ENCODE assay signal across 13 cellular contexts in genomic region chr2:239348563-239349447, GRCh38. TPM values are rescaled to one million over a fixed set of nuclear protein-coding genes. Genes with fewer than 3 reads are reported as not detected.
DNase-seq lines count a peak whose midpoint lies in the region; ATAC-seq and TF ChIP-seq lines count a peak whose summit lies in the region.
"Had no signal": no experiment of that assay in that cellular context is flagged by ENCODE, and none has a peak within 500 bp of the region (broad histone marks: within the 10 kb centered on the region; RNA-seq: fewer than 3 reads in every experiment).

No MANE protein-coding gene starts in this region.

- H3K27ac Mint-ChIP-seq in nephron: peak overlapping the region in 2 of 3 experiments; percentile 22 to 67
- no peak overlapping the region for H3K27ac Mint-ChIP-seq in CD14-positive monocyte
- H3K27ac Mint-ChIP-seq: activated B cell treated with CpG ODN at 0.5 μM for 24 hours; effector memory CD8-positive, alpha-beta T cell; stimulated activated naive CD8-positive, alpha-beta T cell treated with anti-CD3 and anti-CD28 coated beads, Interleukin-15, Interleukin-2, amounts not matched to agents 100 ng/mL and 50 ng/mL, for 24 hours had no signal

- H3K4me3 ChIP-seq in RWPE2 (ENCODE audit: severe bottlenecking): no peak overlapping the region
- H3K4me3 ChIP-seq in fibroblast of mammary gland (ENCODE audit: control insufficient read depth, low read depth, low read length): no peak overlapping the region

- peaks cover 6% of the 10 kb centered on the region for H3K4me1 Mint-ChIP-seq in nephron
- peaks cover 2% of the 10 kb centered on the region for H3K4me1 Mint-ChIP-seq in CD14-positive monocyte
- H3K4me1 Mint-ChIP-seq: activated B cell treated with CpG ODN at 0.5 μM for 24 hours had no signal

- peak overlapping the region; percentile 18 for H3K27ac ChIP-seq in RWPE2 (ENCODE audit: poor library complexity, severe bottlenecking)

- H3K9me3 ChIP-seq in RWPE2 (ENCODE audit: severe bottlenecking): no peaks in the 10 kb centered on the region

- H3K27me3 Mint-ChIP-seq in nephron (ENCODE audit: low read depth) (no peaks in the 10 kb centered on the region), CD14-positive monocyte (ENCODE audit: low read depth in 3 of 3) (no peaks in the 10 kb centered on the region)
- H3K27me3 Mint-ChIP-seq: activated B cell treated with CpG ODN at 0.5 μM for 24 hours; effector memory CD8-positive, alpha-beta T cell; stimulated activated naive CD8-positive, alpha-beta T cell treated with anti-CD3 and anti-CD28 coated beads, Interleukin-15, Interleukin-2, amounts not matched to agents 100 ng/mL and 50 ng/mL, for 24 hours had no signal

- no peaks in the 10 kb centered on the region for H3K27me3 ChIP-seq in RWPE2 (ENCODE audit: insufficient read depth, poor library complexity, severe bottlenecking)

- H3K9me3 Mint-ChIP-seq in nephron (peaks cover under 1% of the 10 kb centered on the region), CD14-positive monocyte (peaks cover 0 to 2% (median 0%) of the 10 kb centered on the region in 7 donors)
- H3K9me3 Mint-ChIP-seq: effector memory CD8-positive, alpha-beta T cell; stimulated activated naive CD8-positive, alpha-beta T cell treated with anti-CD3 and anti-CD28 coated beads, Interleukin-15, Interleukin-2, amounts not matched to agents 100 ng/mL and 50 ng/mL, for 24 hours had no signal

- peaks cover 22% of the 10 kb centered on the region for H3K36me3 Mint-ChIP-seq in nephron (ENCODE audit: low read depth)
- peaks cover 48 to 49% of the 10 kb centered on the region in 2 donors for H3K36me3 Mint-ChIP-seq in CD14-positive monocyte

- peaks cover 4% of the 10 kb centered on the region; the same call in 1 of the 2 replicates for H3K36me3 ChIP-seq in RWPE2 (ENCODE audit: low read depth)

- intact Hi-C loops in CD14-positive monocyte (cut with micrococcal nuclease): no loop called here

- TF ChIP-seq CTCF in RWPE2 (IDR thresholded peaks at IDR 0.05; ENCODE audit: poor library complexity, severe bottlenecking) (no peak), fibroblast of mammary gland (conservative IDR thresholded peaks at IDR 0.05; ENCODE audit: control insufficient read depth, insufficient read depth, low read depth, low read length) (no peak), nephron (IDR thresholded peaks at IDR 0.05; ENCODE audit: unreplicated experiment in 3 of 3) (no peak), CD14-positive monocyte (IDR thresholded peaks at IDR 0.05) (no peak)

- no peak for DNase-seq in RWPE2 (ENCODE audit: low spot score)
- peak; percentile 13 for DNase-seq in fibroblast of mammary gland (ENCODE audit: low read depth)
- peak; percentile 55 for DNase-seq in ureter (ENCODE audit: low spot score)
- no peak for DNase-seq in NCI-H526 treated with DMSO at 0.1 percent for 48 hours (lab: John Stamatoyannopoulos, UW)
- no peak for DNase-seq in CD14-positive monocyte (ENCODE audit: low spot score)
- DNase-seq: activated B cell treated with CpG ODN at 0.5 μM for 24 hours; activated T-cell treated with anti-CD3 and anti-CD28 coated beads, Interleukin-2, amount 50 U/mL, for 1 hour; effector memory CD8-positive, alpha-beta T cell; NCI-H345; stimulated activated CD4-positive, alpha-beta T cell treated with anti-CD3 and anti-CD28 coated beads, Interleukin-2, amount 100 ng/mL, for 48 hours had no signal

- ATAC-seq in RWPE2 (ENCODE audit: low read depth) (no peak), GM18861 (IDR thresholded peaks at IDR 0.05; ENCODE audit: unreplicated experiment) (no peak)
- ATAC-seq: effector memory CD8-positive, alpha-beta T cell had no signal

- no peaks in the 10 kb centered on the region for H3K4me1 ChIP-seq in RWPE2 (ENCODE audit: insufficient read depth, poor library complexity, severe bottlenecking)

- H3K4me3 Mint-ChIP-seq in nephron (no peak overlapping the region), CD14-positive monocyte (no peak overlapping the region)
- H3K4me3 Mint-ChIP-seq: activated B cell treated with CpG ODN at 0.5 μM for 24 hours; effector memory CD8-positive, alpha-beta T cell; stimulated activated naive CD8-positive, alpha-beta T cell treated with anti-CD3 and anti-CD28 coated beads, Interleukin-15, Interleukin-2, amounts not matched to agents 100 ng/mL and 50 ng/mL, for 24 hours had no signal

RNA-seq across cellular contexts. Expression of gene HDAC4, which starts 52.0 kb away (rescaled TPM):
- total RNA-seq in ureter: 86.9 TPM
- 1 to 10 TPM; 3.3 to 4.5 TPM for polyA plus RNA-seq in CD14-positive monocyte

Comparison
In these comparisons a context has a peak if more than half of its experiments do, and no peak if none do; other contexts are left out.
1. DNase-seq: peak in fibroblast of mammary gland (single experiment) and ureter (single experiment); none in RWPE2 (single experiment), NCI-H526 treated with DMSO at 0.1 percent for 48 hours (single experiment) and CD14-positive monocyte (single experiment).
2. H3K27ac Mint-ChIP-seq: peak in nephron (2 of 3); none in CD14-positive monocyte (0 of 7).